Comparison of ENCODE assay signal across 34 cellular contexts in the genomic region with DNA sequence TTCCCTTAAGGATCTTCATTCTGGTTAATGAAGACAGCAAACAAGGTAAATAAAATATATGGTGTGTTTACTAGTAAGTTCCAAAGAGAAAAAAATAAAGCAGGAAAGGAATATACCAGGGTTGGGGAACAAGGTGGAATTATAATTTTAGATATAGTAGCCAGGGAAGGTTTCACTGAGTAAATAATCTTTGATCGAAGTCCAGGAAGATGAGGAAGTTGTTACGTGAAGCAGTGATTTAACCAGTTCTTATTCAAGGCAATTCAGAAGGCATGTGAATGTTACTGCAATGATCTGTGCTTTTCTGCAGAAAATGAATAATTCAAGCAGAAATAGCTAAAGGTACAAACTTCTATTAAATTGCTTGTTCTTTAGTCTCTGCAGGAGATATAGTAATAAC. TPM values are rescaled to one million over a fixed set of nuclear protein-coding genes. Genes with fewer than 3 reads are reported as not detected.
"Had no signal": no experiment of that assay in that cellular context is flagged by ENCODE, and none has a peak within 500 bp of the region (broad histone marks: within the 10 kb centered on the region; RNA-seq: fewer than 3 reads in every experiment).

No MANE protein-coding gene starts in this region.

- ATAC-seq: activated CD8-positive, alpha-beta memory T cell treated with anti-CD3 and anti-CD28 coated beads, Interleukin-2, amount 10 ng/mL, durations not matched to agents 7 days and 5 days; activated naive CD8-positive, alpha-beta T cell treated with anti-CD3 and anti-CD28 coated beads, Interleukin-2, amount 50 U/mL, for 24 hours; Panc1; T-cell; T-helper 17 cell had no signal

- H3K9me3 Mint-ChIP-seq: activated CD4-positive, alpha-beta memory T cell treated with anti-CD3 and anti-CD28 coated beads, Interleukin-2, amount 10 ng/mL, durations not matched to agents 7 days and 5 days; activated naive CD4-positive, alpha-beta T cell treated with anti-CD3 and anti-CD28 coated beads, Interleukin-2, amount 10 ng/mL, durations not matched to agents 7 days and 5 days; activated naive CD8-positive, alpha-beta T cell treated with anti-CD3 and anti-CD28 coated beads, Interleukin-2, amount 50 U/mL, for 24 hours; T-cell had no signal

- H3K36me3 ChIP-seq: brain microvascular endothelial cell, WERI-Rb-1 had no signal

- H3K4me3 Mint-ChIP-seq: activated CD4-positive, alpha-beta memory T cell treated with anti-CD3 and anti-CD28 coated beads, Interleukin-2, amount 10 ng/mL, durations not matched to agents 7 days and 5 days; activated CD8-positive, alpha-beta memory T cell treated with anti-CD3 and anti-CD28 coated beads, Interleukin-2, amount 10 ng/mL, durations not matched to agents 7 days and 5 days; activated naive CD4-positive, alpha-beta T cell treated with anti-CD3 and anti-CD28 coated beads, Interleukin-2, amount 10 ng/mL, durations not matched to agents 7 days and 5 days; activated naive CD8-positive, alpha-beta T cell; activated naive CD8-positive, alpha-beta T cell treated with anti-CD3 and anti-CD28 coated beads, Interleukin-2, amount 50 U/mL, for 24 hours; T-cell; T-helper 17 cell had no signal

- H3K9ac ChIP-seq: SK-N-SH had no signal

- H3K4me3 ChIP-seq: MG63, SJSA1 had no signal

- H3K27ac Mint-ChIP-seq: activated CD4-positive, alpha-beta memory T cell treated with anti-CD3 and anti-CD28 coated beads, Interleukin-2, amount 10 ng/mL, durations not matched to agents 7 days and 5 days; activated CD8-positive, alpha-beta memory T cell treated with anti-CD3 and anti-CD28 coated beads, Interleukin-2, amount 10 ng/mL, durations not matched to agents 7 days and 5 days; activated naive CD4-positive, alpha-beta T cell treated with anti-CD3 and anti-CD28 coated beads, Interleukin-2, amount 10 ng/mL, durations not matched to agents 7 days and 5 days; activated naive CD8-positive, alpha-beta T cell; activated naive CD8-positive, alpha-beta T cell treated with anti-CD3 and anti-CD28 coated beads, Interleukin-2, amount 50 U/mL, for 24 hours; T-cell; T-helper 17 cell had no signal

- H3K27ac ChIP-seq: brain microvascular endothelial cell, SJSA1, WERI-Rb-1 had no signal

- H3K36me3 Mint-ChIP-seq: activated naive CD4-positive, alpha-beta T cell treated with anti-CD3 and anti-CD28 coated beads, Interleukin-2, amount 10 ng/mL, durations not matched to agents 7 days and 5 days; activated naive CD8-positive, alpha-beta T cell had no signal

- H3K4me1 Mint-ChIP-seq: activated CD4-positive, alpha-beta memory T cell treated with anti-CD3 and anti-CD28 coated beads, Interleukin-2, amount 10 ng/mL, durations not matched to agents 7 days and 5 days; activated CD8-positive, alpha-beta memory T cell treated with anti-CD3 and anti-CD28 coated beads, Interleukin-2, amount 10 ng/mL, durations not matched to agents 7 days and 5 days; activated naive CD4-positive, alpha-beta T cell treated with anti-CD3 and anti-CD28 coated beads, Interleukin-2, amount 10 ng/mL, durations not matched to agents 7 days and 5 days; activated naive CD8-positive, alpha-beta T cell treated with anti-CD3 and anti-CD28 coated beads, Interleukin-2, amount 50 U/mL, for 24 hours; T-helper 17 cell had no signal

- DNase-seq: activated CD4-positive, alpha-beta memory T cell treated with anti-CD3 and anti-CD28 coated beads, Interleukin-2, amount 10 ng/mL, durations not matched to agents 7 days and 5 days; activated CD4-positive, alpha-beta T cell treated with anti-CD3 and anti-CD28 coated beads for 1 hour; activated CD4-positive, alpha-beta T cell treated with anti-CD3 and anti-CD28 coated beads for 48 hours; activated CD4-positive, CD25-positive, alpha-beta regulatory T cell; activated CD8-positive, alpha-beta memory T cell treated with anti-CD3 and anti-CD28 coated beads for 24 hours; activated CD8-positive, alpha-beta memory T cell treated with anti-CD3 and anti-CD28 coated beads, Interleukin-2, amount 10 ng/mL, durations not matched to agents 7 days and 5 days; activated CD8-positive, alpha-beta memory T cell treated with anti-CD3 and anti-CD28 coated beads, Interleukin-2, amount 50 U/mL, for 48 hours; activated effector memory CD4-positive, alpha-beta T cell treated with Interleukin-2 at 50 U/mL for 16 hours; activated naive CD4-positive, alpha-beta T cell treated with anti-CD3 and anti-CD28 coated beads, Interleukin-2, amount 10 ng/mL, durations not matched to agents 7 days and 5 days; activated naive CD8-positive, alpha-beta T cell treated with anti-CD3 and anti-CD28 coated beads, Interleukin-2, amount 50 U/mL, for 24 hours; activated T-cell treated with anti-CD3 and anti-CD28 coated beads, Interleukin-2, amount 50 U/mL, for 48 hours; anterior cingulate cortex; brain microvascular endothelial cell; central memory CD4-positive, alpha-beta T cell; Kasumi-1; KG1; MG63; NCI-H1048; NCI-H1105 treated with DMSO at 0.1 percent for 48 hours; NCI-H1436; NCI-H1694; NCI-H1930; NCI-H345; NCI-H524 treated with DMSO at 0.1 percent for 48 hours; SHP77 treated with DMSO at 0.1 percent for 48 hours; SK-N-SH; T-cell; T-helper 17 cell; WERI-Rb-1 had no signal

- H3K9me3 ChIP-seq: MG63, SJSA1, SK-N-SH had no signal

RNA-seq across cellular contexts. Expression of gene SMIM32, which starts 6.2 kb away (rescaled TPM):
- total RNA-seq: activated CD4-positive, alpha-beta memory T cell treated with anti-CD3 and anti-CD28 coated beads, Interleukin-2, amount 10 ng/mL, durations not matched to agents 7 days and 5 days; activated CD8-positive, alpha-beta memory T cell treated with anti-CD3 and anti-CD28 coated beads, Interleukin-2, amount 10 ng/mL, durations not matched to agents 7 days and 5 days; NCI-H460; RPMI7951; SJSA1; T-cell; T-helper 17 cell had no signal
